ENCODE assay signal across 13 cellular contexts in the genomic region with DNA sequence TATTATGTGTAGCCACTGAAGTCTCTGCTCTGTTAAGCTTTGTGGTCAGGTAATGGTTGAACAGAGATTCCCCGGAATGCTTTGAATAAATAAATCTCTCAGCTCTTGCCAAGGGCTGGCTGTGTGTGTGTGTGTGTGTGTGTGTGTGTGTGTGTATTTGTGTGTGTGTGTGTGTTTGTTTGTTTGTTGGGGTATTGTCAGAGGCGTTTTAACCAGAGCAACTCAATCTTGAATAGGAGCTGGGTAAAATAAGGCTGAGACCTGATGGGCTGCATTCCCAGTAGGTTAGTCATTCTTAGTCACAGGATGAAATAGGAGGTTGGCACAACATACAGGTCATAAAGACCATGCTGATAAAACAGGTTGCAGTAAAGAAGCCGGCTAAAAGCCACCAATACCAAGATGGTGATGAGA.
DNase-seq lines count a peak whose midpoint lies in the region; ATAC-seq and TF ChIP-seq lines count a peak whose summit lies in the region.
"Had no signal": no experiment of that assay in that cellular context is flagged by ENCODE, and none has a peak within 500 bp of the region (broad histone marks: within the 10 kb centered on the region; RNA-seq: fewer than 3 reads in every experiment).

No MANE protein-coding gene starts in this region.

- peak; percentile 28 for DNase-seq in NCI-H345 (lab: John Stamatoyannopoulos, UW)
- no peak for DNase-seq in NCI-H345 treated with DMSO at 0.1 percent for 48 hours (lab: John Stamatoyannopoulos, UW; ENCODE audit: unreplicated experiment)
- DNase-seq in glomerular endothelial cell (ENCODE audit: extremely low read depth, low read depth, low spot score), result peak; percentile 50
- no peak for DNase-seq in AG08396 (ENCODE audit: low spot score)
- DNase-seq: activated CD4-positive, alpha-beta T cell treated with anti-CD3 and anti-CD28 coated beads, Interleukin-2, amount 10 ng/mL, durations not matched to agents 7 days and 5 days; NCI-H1436; stimulated activated naive CD4-positive, alpha-beta T cell treated with Interleukin-2 at 50 U/mL for 16 hours had no signal

- ATAC-seq in SK-N-SH treated with all-trans-retinoic acid at 6 μM for 48 hours, result peak; percentile 41; the same call in 2 of the 3 replicates
- no peak for ATAC-seq in HG02678 (IDR thresholded peaks at IDR 0.05; ENCODE audit: unreplicated experiment)
- no peak for ATAC-seq in GM21619 (IDR thresholded peaks at IDR 0.05; ENCODE audit: unreplicated experiment)
- no peak for ATAC-seq in HG03135 (IDR thresholded peaks at IDR 0.05; ENCODE audit: unreplicated experiment)
- ATAC-seq: activated naive CD4-positive, alpha-beta T cell treated with anti-CD3 and anti-CD28 coated beads, Interleukin-2, amount 50 U/mL, for 72 hours; Right ventricle myocardium inferior had no signal

TF ChIP-seq in SK-N-SH treated with all-trans-retinoic acid at 6 μM for 48 hours, 23 proteins besides CTCF, POLR2A, EP300 and RAD21:
- TF ChIP-seq SNAI2 (CRISPR knock-in tag; IDR thresholded peaks at IDR 0.05) (0 out of 2 replicates have a peak, but pooled peaks have one; percentile 11), TOX (CRISPR knock-in tag; IDR thresholded peaks at IDR 0.05; ENCODE audit: borderline replicate concordance) (no peak), ISL1 (CRISPR knock-in tag; IDR thresholded peaks at IDR 0.05) (peak; percentile 46)

Comparison
In these comparisons a context has a peak if more than half of its experiments do, and no peak if none do; other contexts are left out.
1. DNase-seq: peak in NCI-H345 (single experiment) and glomerular endothelial cell (single experiment); none in NCI-H345 treated with DMSO at 0.1 percent for 48 hours (single experiment) and AG08396 (single experiment).